ENCODE assay signal across 18 cellular contexts in genomic region chr17:9802701-9803100, GRCh38. TPM values are rescaled to one million over a fixed set of nuclear protein-coding genes. Genes with fewer than 3 reads are reported as not detected.
"Had no signal": no experiment of that assay in that cellular context is flagged by ENCODE, and none has a peak within 500 bp of the region (broad histone marks: within the 10 kb centered on the region; RNA-seq: fewer than 3 reads in every experiment).

No MANE protein-coding gene starts in this region.

- H3K27ac ChIP-seq: skin epidermis, vagina had no signal

- ATAC-seq: left colon; stimulated activated naive CD8-positive, alpha-beta T cell treated with anti-CD3 and anti-CD28 coated beads, Interleukin-15, amount 100 ng/mL, for 72 hours; WTC11 had no signal

- H3K9me3 ChIP-seq: vagina had no signal

- H3K36me3 ChIP-seq: vagina had no signal

- H3K4me1 ChIP-seq: vagina had no signal

- DNase-seq: activated naive CD4-positive, alpha-beta T cell treated with anti-CD3 and anti-CD28 coated beads, Interleukin-2, amount 50 U/mL, for 16 hours; activated T-cell treated with anti-CD3 and anti-CD28 coated beads, Interleukin-2, amount 50 U/mL, for 1 hour; dorsolateral prefrontal cortex; glutamatergic neuron; left colon; stimulated activated CD4-positive, alpha-beta T cell treated with anti-CD3 and anti-CD28 coated beads, Interleukin-4, amount 100 ng/mL, for 4 hours; stimulated activated naive CD8-positive, alpha-beta T cell treated with anti-CD3 and anti-CD28 coated beads, Interleukin-15, amount 100 ng/mL, for 72 hours had no signal

- H3K4me1 Mint-ChIP-seq: central memory CD8-positive, alpha-beta T cell; stimulated activated naive CD8-positive, alpha-beta T cell treated with anti-CD3 and anti-CD28 coated beads, Interleukin-15, amount 100 ng/mL, for 72 hours; WTC11 had no signal

- H3K36me3 Mint-ChIP-seq: WTC11 had no signal

- H3K27ac Mint-ChIP-seq: stimulated activated naive CD8-positive, alpha-beta T cell treated with anti-CD3 and anti-CD28 coated beads, Interleukin-15, amount 100 ng/mL, for 72 hours; WTC11 had no signal

- H3K4me3 Mint-ChIP-seq: central memory CD8-positive, alpha-beta T cell; stimulated activated naive CD8-positive, alpha-beta T cell treated with anti-CD3 and anti-CD28 coated beads, Interleukin-15, amount 100 ng/mL, for 72 hours; WTC11 had no signal

- H3K9me3 Mint-ChIP-seq: central memory CD8-positive, alpha-beta T cell had no signal

- H3K27me3 ChIP-seq: vagina had no signal

- H3K4me3 ChIP-seq: dorsolateral prefrontal cortex, skin epidermis, vagina had no signal

RNA-seq across cellular contexts. Expression of gene DHRS7C, which starts 11.3 kb away (rescaled TPM):
- total RNA-seq: mesenteric fat pad; osteoblast; pulmonary artery endothelial cell; T-helper 1 cell treated with Interleukin-12 subunit alpha and Interleukin-12 subunit beta and Interleukin-4 antibody, amounts not matched to agents 30 ng/mL and 1 ng/mL, for 36 hours; vagina; WTC11 had no signal
- polyA plus RNA-seq: neural cell had no signal

RNA-seq across cellular contexts. Expression of gene GSG1L2, which starts 19.2 kb away (rescaled TPM):
- total RNA-seq: left colon; mesenteric fat pad; osteoblast; pulmonary artery endothelial cell; T-helper 1 cell treated with Interleukin-12 subunit alpha and Interleukin-12 subunit beta and Interleukin-4 antibody, amounts not matched to agents 30 ng/mL and 1 ng/mL, for 36 hours; vagina; WTC11 had no signal
- polyA plus RNA-seq: esophagus, neural cell, thymus had no signal

RNA-seq across cellular contexts. Expression of gene GLP2R, which starts 23.0 kb away (rescaled TPM):
- total RNA-seq: osteoblast; pulmonary artery endothelial cell; T-helper 1 cell treated with Interleukin-12 subunit alpha and Interleukin-12 subunit beta and Interleukin-4 antibody, amounts not matched to agents 30 ng/mL and 1 ng/mL, for 36 hours; WTC11 had no signal
- polyA plus RNA-seq: neural cell had no signal
